ENCODE assay signal across 16 cellular contexts in the genomic region with DNA sequence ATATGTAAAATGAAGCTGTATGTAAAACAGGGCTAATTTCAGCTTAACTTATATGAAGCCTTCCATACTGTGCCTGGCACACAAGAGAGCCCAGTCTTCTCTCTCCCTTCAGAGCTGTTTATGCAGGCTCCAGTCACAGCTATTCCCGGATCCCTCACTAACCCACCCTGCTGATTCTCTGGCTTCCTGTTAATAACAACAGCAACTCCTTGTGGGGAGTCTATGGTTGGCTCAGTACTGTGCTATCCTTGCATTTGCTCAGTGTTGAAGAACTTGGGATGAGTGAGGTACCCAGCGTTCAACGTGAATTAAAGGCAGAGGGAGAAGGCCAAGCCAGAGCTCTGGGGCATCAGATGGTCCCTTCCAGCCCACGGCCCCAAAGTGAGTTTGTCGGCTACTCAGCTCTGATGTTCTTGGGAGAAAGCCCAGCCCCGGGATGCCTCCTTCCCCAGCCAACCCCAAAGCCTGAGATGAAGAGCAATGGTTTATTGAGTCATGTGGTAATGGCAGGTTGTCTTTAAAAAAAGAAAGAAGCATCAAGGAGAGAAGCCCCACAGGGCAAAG. TPM values are rescaled to one million over a fixed set of nuclear protein-coding genes. Genes with fewer than 3 reads are reported as not detected.
DNase-seq lines count a peak whose midpoint lies in the region; ATAC-seq and TF ChIP-seq lines count a peak whose summit lies in the region.
"Had no signal": no experiment of that assay in that cellular context is flagged by ENCODE, and none has a peak within 500 bp of the region (broad histone marks: within the 10 kb centered on the region; RNA-seq: fewer than 3 reads in every experiment).

No MANE protein-coding gene starts in this region.

- no peak for TF ChIP-seq POLR2A in suprapubic skin (IDR thresholded peaks at IDR 0.05)

- intact Hi-C loops in activated CD8-positive, alpha-beta T cell treated with anti-CD3 and anti-CD28 coated beads for 36 hours (cut with micrococcal nuclease), result no loop called here

- peaks cover 45% of the 10 kb centered on the region for H3K4me1 Mint-ChIP-seq in activated CD8-positive, alpha-beta T cell treated with anti-CD3 and anti-CD28 coated beads, Interleukin-2, amount 10 ng/mL, durations not matched to agents 7 days and 5 days (ENCODE audit: low read depth)
- peaks cover 19% of the 10 kb centered on the region for H3K4me1 Mint-ChIP-seq in activated CD8-positive, alpha-beta T cell treated with anti-CD3 and anti-CD28 coated beads for 36 hours (ENCODE audit: low read depth)

- peaks cover 2% of the 10 kb centered on the region for H3K27me3 Mint-ChIP-seq in activated CD8-positive, alpha-beta T cell treated with anti-CD3 and anti-CD28 coated beads, Interleukin-2, amount 10 ng/mL, durations not matched to agents 7 days and 5 days (ENCODE audit: low read depth)
- H3K27me3 Mint-ChIP-seq in activated CD8-positive, alpha-beta T cell treated with anti-CD3 and anti-CD28 coated beads for 36 hours, result no peaks in the 10 kb centered on the region

- no peaks in the 10 kb centered on the region for H3K9me3 ChIP-seq in lung (ENCODE audit: control insufficient read depth in 2 of 2, insufficient read depth in 1 of 2, low read length in 1 of 2)
- H3K9me3 ChIP-seq in suprapubic skin, result no peaks in the 10 kb centered on the region

- H3K27ac ChIP-seq in lung (ENCODE audit: low read depth in 1 of 2, low read length in 1 of 2) (peak overlapping the region; percentile 26 to 30), suprapubic skin (peak overlapping the region; percentile 74)

- DNase-seq in activated CD8-positive, alpha-beta T cell treated with anti-CD3 and anti-CD28 coated beads, Interleukin-2, amount 10 ng/mL, durations not matched to agents 7 days and 5 days, result no peak
- DNase-seq in activated CD8-positive, alpha-beta T cell treated with anti-CD3 and anti-CD28 coated beads for 36 hours, result no peak
- peak; percentile 67 for DNase-seq in brain pericyte (ENCODE audit: low read depth, low spot score)
- no peak for DNase-seq in lung (ENCODE audit: low spot score)
- no peak for DNase-seq in suprapubic skin (ENCODE audit: low spot score in 2 of 2)
- DNase-seq: 8988T; activated CD4-positive, alpha-beta T cell treated with anti-CD3 and anti-CD28 coated beads, Interleukin-2, amount 50 U/mL, for 48 hours; HFFc6; NCI-H1092; NCI-H446 treated with DMSO at 0.1 percent for 48 hours had no signal

- no peak for TF ChIP-seq EP300 in suprapubic skin (IDR thresholded peaks at IDR 0.05)

- no peaks in the 10 kb centered on the region for H3K9me3 Mint-ChIP-seq in activated CD8-positive, alpha-beta T cell treated with anti-CD3 and anti-CD28 coated beads, Interleukin-2, amount 10 ng/mL, durations not matched to agents 7 days and 5 days (ENCODE audit: insufficient read depth)
- H3K9me3 Mint-ChIP-seq in activated CD8-positive, alpha-beta T cell treated with anti-CD3 and anti-CD28 coated beads for 36 hours, result no peaks in the 10 kb centered on the region
- H3K9me3 Mint-ChIP-seq: HFFc6; T-helper 2 cell treated with Interferon-gamma antibody and Interleukin-4, amounts not matched to agents 5 μg/mL and 100 μg/mL, for 36 hours had no signal

- CTCF ChIA-PET in activated CD8-positive, alpha-beta T cell treated with anti-CD3 and anti-CD28 coated beads, Interleukin-2, amount 10 ng/mL, durations not matched to agents 7 days and 5 days (lab: Charles Lee), result interaction anchor here (0.8 to 2.2 kb wide), 13 partner anchors 10 to 173 kb away, joined by 3 to 17 read pairs (median 3); no protein-coding TSS in a partner anchor
- CTCF ChIA-PET in activated CD8-positive, alpha-beta T cell treated with anti-CD3 and anti-CD28 coated beads for 36 hours (lab: Charles Lee), result interaction anchor here (0.8 to 1.9 kb wide), 6 partner anchors 10 to 173 kb away, joined by 3 to 25 read pairs (median 4); no protein-coding TSS in a partner anchor

- H3K4me3 ChIP-seq in lung (no peak overlapping the region), suprapubic skin (no peak overlapping the region)
- H3K4me3 ChIP-seq: skin epidermis had no signal

- H3K4me1 ChIP-seq in lung (ENCODE audit: control insufficient read depth in 2 of 2, insufficient read depth in 2 of 2, low read length in 2 of 2) (peaks cover 2 to 21% of the 10 kb centered on the region in 2 donors), suprapubic skin (peaks cover 53% of the 10 kb centered on the region)

- H3K36me3 ChIP-seq in lung (ENCODE audit: control insufficient read depth in 2 of 2, insufficient read depth in 2 of 2, low read length in 2 of 2) (no peaks in the 10 kb centered on the region), suprapubic skin (no peaks in the 10 kb centered on the region)

- TF ChIP-seq CTCF in activated CD8-positive, alpha-beta T cell treated with anti-CD3 and anti-CD28 coated beads for 36 hours (IDR thresholded peaks at IDR 0.05), result no peak
- TF ChIP-seq CTCF in lung (IDR thresholded peaks at IDR 0.05; ENCODE audit: control extremely low read depth, extremely low read depth) (no peak), suprapubic skin (IDR thresholded peaks at IDR 0.05) (no peak)

- no peaks in the 10 kb centered on the region for H3K36me3 Mint-ChIP-seq in activated CD8-positive, alpha-beta T cell treated with anti-CD3 and anti-CD28 coated beads, Interleukin-2, amount 10 ng/mL, durations not matched to agents 7 days and 5 days (ENCODE audit: low read depth)
- no peaks in the 10 kb centered on the region for H3K36me3 Mint-ChIP-seq in activated CD8-positive, alpha-beta T cell treated with anti-CD3 and anti-CD28 coated beads for 36 hours (ENCODE audit: low read depth)

- peak; percentile 8 for ATAC-seq in activated CD8-positive, alpha-beta T cell treated with anti-CD3 and anti-CD28 coated beads, Interleukin-2, amount 10 ng/mL, durations not matched to agents 7 days and 5 days
- ATAC-seq in activated CD8-positive, alpha-beta T cell treated with anti-CD3 and anti-CD28 coated beads for 36 hours, result no peak
- ATAC-seq in lung (ENCODE audit: insufficient read depth, low FRiP score) (no peak), GM18502 (IDR thresholded peaks at IDR 0.05; ENCODE audit: poor library complexity, unreplicated experiment) (no peak), HG03159 (IDR thresholded peaks at IDR 0.05; ENCODE audit: unreplicated experiment) (no peak), GM18868 (IDR thresholded peaks at IDR 0.05; ENCODE audit: unreplicated experiment) (no peak)
- ATAC-seq: Panc1 had no signal

- 46 to 51% methylated on average over 6 of the region's 6 CpGs for WGBS in lung, 2 donors
- 64% methylated on average over 6 of the region's 6 CpGs for WGBS in suprapubic skin

- POLR2A ChIA-PET in activated CD8-positive, alpha-beta T cell treated with anti-CD3 and anti-CD28 coated beads, Interleukin-2, amount 10 ng/mL, durations not matched to agents 7 days and 5 days (lab: Charles Lee), result interaction anchor here (0.6 to 1.2 kb wide), 3 partner anchors 11 to 71 kb away, joined by 3 to 4 read pairs (median 4); no protein-coding TSS in a partner anchor
- POLR2A ChIA-PET in activated CD8-positive, alpha-beta T cell treated with anti-CD3 and anti-CD28 coated beads for 36 hours (lab: Charles Lee), result interaction anchor here (0.6 to 2.9 kb wide), 5 partner anchors 12 to 83 kb away, joined by 3 to 14 read pairs (median 4); no protein-coding TSS in a partner anchor

- H3K27ac Mint-ChIP-seq in activated CD8-positive, alpha-beta T cell treated with anti-CD3 and anti-CD28 coated beads, Interleukin-2, amount 10 ng/mL, durations not matched to agents 7 days and 5 days, result peak overlapping the region; percentile 61
- H3K27ac Mint-ChIP-seq in activated CD8-positive, alpha-beta T cell treated with anti-CD3 and anti-CD28 coated beads for 36 hours, result no peak overlapping the region
- H3K27ac Mint-ChIP-seq: T-helper 2 cell treated with Interferon-gamma antibody and Interleukin-4, amounts not matched to agents 5 μg/mL and 100 μg/mL, for 36 hours had no signal

- H3K27me3 ChIP-seq in lung (ENCODE audit: control insufficient read depth, insufficient read depth) (no peaks in the 10 kb centered on the region), suprapubic skin (no peaks in the 10 kb centered on the region)

- H3K4me3 Mint-ChIP-seq in activated CD8-positive, alpha-beta T cell treated with anti-CD3 and anti-CD28 coated beads, Interleukin-2, amount 10 ng/mL, durations not matched to agents 7 days and 5 days, result no peak overlapping the region
- no peak overlapping the region for H3K4me3 Mint-ChIP-seq in activated CD8-positive, alpha-beta T cell treated with anti-CD3 and anti-CD28 coated beads for 36 hours
- H3K4me3 Mint-ChIP-seq: HFFc6; T-helper 2 cell treated with Interferon-gamma antibody and Interleukin-4, amounts not matched to agents 5 μg/mL and 100 μg/mL, for 36 hours had no signal

RNA-seq across cellular contexts. Expression of gene PSD4, which starts 43.2 kb away (rescaled TPM):
- total RNA-seq in activated CD8-positive, alpha-beta T cell treated with anti-CD3 and anti-CD28 coated beads, Interleukin-2, amount 10 ng/mL, durations not matched to agents 7 days and 5 days, result 100 to 1,000 TPM; 394 to 404 TPM
- 100 to 1,000 TPM; 247 to 251 TPM for total RNA-seq in activated CD8-positive, alpha-beta T cell treated with anti-CD3 and anti-CD28 coated beads for 36 hours
- 10 to 100 TPM; 29.6 to 48.1 TPM for total RNA-seq in lung
- 10 to 100 TPM; 20.9 to 28.5 TPM for polyA plus RNA-seq in lung
- total RNA-seq in suprapubic skin, result 100 to 1,000 TPM in 1 of 4 donors, 10 to 100 TPM in 3; 53.8 to 102 (median 88.0) TPM
